ENCODE assay signal across 8 cellular contexts in the genomic region with DNA sequence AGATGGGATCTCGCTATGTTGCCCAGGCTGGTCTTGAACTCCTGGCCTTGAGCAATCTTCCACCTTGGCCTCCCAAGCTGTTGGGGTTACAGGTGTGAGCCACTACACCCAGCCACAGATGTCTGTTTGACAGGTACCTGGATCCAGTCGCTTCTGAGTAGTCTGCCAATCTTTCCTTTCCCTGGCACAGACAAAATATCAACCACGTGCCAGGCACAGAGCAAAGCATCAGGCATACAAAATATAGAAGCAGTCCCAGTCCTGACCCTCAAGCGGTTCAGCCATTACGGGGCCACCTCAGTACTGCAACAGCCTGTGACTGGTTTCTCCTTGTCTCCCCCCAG. TPM values are rescaled to one million over a fixed set of nuclear protein-coding genes. Genes with fewer than 3 reads are reported as not detected.
A peak's percentile ranks its signal among the peaks of the same experiment; 100 is the strongest.
DNase-seq lines count a peak whose midpoint lies in the region; ATAC-seq, FAIRE-seq and TF ChIP-seq lines count a peak whose summit lies in the region.

No MANE protein-coding gene starts in this region.

- peaks cover 69 to 82% (median 78%) of the 10 kb centered on the region in 10 experiments for H3K4me1 ChIP-seq in BLaER1 treated with 17β-estradiol and CSF1 and Interleukin-3, amounts not matched to agents 10 nM and 100 nM
- H3K4me1 ChIP-seq in MM.1S (ENCODE audit: low read length) (peaks cover 19% of the 10 kb centered on the region), endothelial cell of umbilical vein (ENCODE audit: control insufficient read depth, extremely low read depth, insufficient read depth, low read length) (peaks cover 22% of the 10 kb centered on the region)

- H3K9me3 Mint-ChIP-seq in neural crest cell, result no peaks in the 10 kb centered on the region

- intact Hi-C loops in endothelial cell of umbilical vein (cut with micrococcal nuclease), result no loop called here

- peaks cover 55% of the 10 kb centered on the region for H3K4me1 Mint-ChIP-seq in neural crest cell

- H2AFZ ChIP-seq in MM.1S (ENCODE audit: low read length) (no peak overlapping the region), endothelial cell of umbilical vein (ENCODE audit: low read depth, low read length) (no peak overlapping the region)

- no peak for TF ChIP-seq POLR2A in endothelial cell of umbilical vein (IDR thresholded peaks at IDR 0.05; ENCODE audit: low read depth, low read length)

- no peaks in the 10 kb centered on the region for H3K27me3 ChIP-seq in BLaER1 treated with 17β-estradiol and CSF1 and Interleukin-3, amounts not matched to agents 10 nM and 100 nM
- H3K27me3 ChIP-seq in MM.1S (replicated peaks; ENCODE audit: insufficient read depth, low read length) (no peaks in the 10 kb centered on the region), endothelial cell of umbilical vein (ENCODE audit: control insufficient read depth in 2 of 2, insufficient read depth in 2 of 2, low read length in 2 of 2) (no peaks in the 10 kb centered on the region)

- no TSS peak for BruUV-seq in endothelial cell of umbilical vein (replicated peaks; lab: Mats Ljungman, UMichigan)

- H3F3A ChIP-seq in MM.1S (ENCODE audit: insufficient read depth, low read length), result 0 out of 2 replicates have a peak, but pooled peaks cover 7% of the 10 kb centered on the region

- no peaks in the 10 kb centered on the region for H3K9me3 ChIP-seq in BLaER1 treated with 17β-estradiol and CSF1 and Interleukin-3, amounts not matched to agents 10 nM and 100 nM (replicated peaks in 1 of 11)
- H3K9me3 ChIP-seq in MM.1S (replicated peaks; ENCODE audit: insufficient read depth, low read length) (no peaks in the 10 kb centered on the region), endothelial cell of umbilical vein (replicated peaks; ENCODE audit: control insufficient read depth, insufficient read depth, low read length) (no peaks in the 10 kb centered on the region)

- peak overlapping the region in 9 of 11 experiments; percentile 38 to 74 (median 65); a peak in 17 of 22 replicates for H3K27ac ChIP-seq in BLaER1 treated with 17β-estradiol and CSF1 and Interleukin-3, amounts not matched to agents 10 nM and 100 nM
- H3K27ac ChIP-seq in MM.1S (ENCODE audit: low read length) (no peak overlapping the region), endothelial cell of umbilical vein (ENCODE audit: insufficient read depth, low read depth, low read length) (no peak overlapping the region)

- H3K4me2 ChIP-seq in BLaER1 treated with 17β-estradiol and CSF1 and Interleukin-3, amounts not matched to agents 10 nM and 100 nM, result peak overlapping the region; percentile 82 to 98 (median 91)
- peak overlapping the region; percentile 74; the same call in 1 of the 2 replicates for H3K4me2 ChIP-seq in MM.1S (ENCODE audit: low read depth, low read length)
- peak overlapping the region; percentile 88 for H3K4me2 ChIP-seq in endothelial cell of umbilical vein (ENCODE audit: insufficient read depth, low read length)

- H4K20me1 ChIP-seq in BLaER1 treated with 17β-estradiol and CSF1 and Interleukin-3, amounts not matched to agents 10 nM and 100 nM, result peaks cover 82 to 86% (median 85%) of the 10 kb centered on the region in 11 experiments
- peaks cover 74% of the 10 kb centered on the region for H4K20me1 ChIP-seq in MM.1S (ENCODE audit: insufficient read depth, low read length)
- H4K20me1 ChIP-seq in endothelial cell of umbilical vein (replicated peaks; ENCODE audit: control insufficient read depth, extremely low read depth, insufficient read depth, low read length), result peaks cover 25% of the 10 kb centered on the region

- no peak for ATAC-seq in HG03025 (IDR thresholded peaks at IDR 0.05; ENCODE audit: low FRiP score, unreplicated experiment)

- peaks cover 2% of the 10 kb centered on the region for H3K36me3 Mint-ChIP-seq in neural crest cell (ENCODE audit: low read depth)

- no peak for DNase-seq in MM.1S
- no peak for DNase-seq in endothelial cell of umbilical vein (ENCODE audit: low read depth, low spot score)
- no peak for DNase-seq in neural crest cell (ENCODE audit: low read depth, low spot score)
- no peak for DNase-seq in epidermal melanocyte (ENCODE audit: insufficient read length, low spot score)
- DNase-seq in NCI-H69 (lab: John Stamatoyannopoulos, UW), result no peak
- no peak for DNase-seq in SW 1271 (lab: John Stamatoyannopoulos, UW)

- POLR2A ChIA-PET in endothelial cell of umbilical vein (lab: Charles Lee), result no interaction called here

- dilution Hi-C loops in endothelial cell of umbilical vein (cut with MboI; ENCODE audit: extremely low pct_ligation_motif_present, low sequenced_read_pairs), result no loop called here

- CTCF ChIA-PET in endothelial cell of umbilical vein (lab: Charles Lee), result interaction anchor here (0.9 to 6.3 kb wide), 11 partner anchors 11 to 252 kb away, joined by 3 to 62 read pairs (median 6); a partner anchor contains a TSS

- H3K9me1 ChIP-seq in endothelial cell of umbilical vein (replicated peaks; ENCODE audit: control insufficient read depth, extremely low read depth, insufficient read depth, low read length), result no peaks in the 10 kb centered on the region

- H3K9me2 ChIP-seq in MM.1S (replicated peaks; ENCODE audit: insufficient read depth, low read length), result no peaks in the 10 kb centered on the region

- no peak overlapping the region for H3K27ac Mint-ChIP-seq in neural crest cell (ENCODE audit: unreplicated experiment)

- peaks cover 10 to 56% (median 45%) of the 10 kb centered on the region in 11 experiments; a peak in 21 of 22 replicates for H3K36me3 ChIP-seq in BLaER1 treated with 17β-estradiol and CSF1 and Interleukin-3, amounts not matched to agents 10 nM and 100 nM
- H3K36me3 ChIP-seq in MM.1S (replicated peaks; ENCODE audit: insufficient read depth, low read length) (no peaks in the 10 kb centered on the region), endothelial cell of umbilical vein (ENCODE audit: control insufficient read depth in 2 of 2, extremely low read depth in 1 of 2, insufficient read depth in 2 of 2, low read length in 2 of 2) (peaks cover 0 to 5% of the 10 kb centered on the region in 2 experiments)

- TF ChIP-seq CTCF in MM.1S (IDR thresholded peaks at IDR 0.05; ENCODE audit: low read length) (no peak), endothelial cell of umbilical vein (IDR thresholded peaks at IDR 0.05; ENCODE audit: extremely low read depth in 1 of 2, insufficient read depth in 1 of 2, low read depth in 1 of 2, low read length in 2 of 2) (no peak), neural crest cell (conservative IDR thresholded peaks at IDR 0.05) (no peak)

- peak overlapping the region; percentile 33 to 88 (median 67); a peak in 20 of 22 replicates for H3K9ac ChIP-seq in BLaER1 treated with 17β-estradiol and CSF1 and Interleukin-3, amounts not matched to agents 10 nM and 100 nM
- H3K9ac ChIP-seq in MM.1S (ENCODE audit: low read length), result no peak overlapping the region; the same call in 1 of the 2 replicates
- H3K9ac ChIP-seq in endothelial cell of umbilical vein (replicated peaks; ENCODE audit: extremely low read depth, insufficient read depth, low read length), result no peak overlapping the region

- H3K4me3 ChIP-seq in BLaER1 treated with 17β-estradiol and CSF1 and Interleukin-3, amounts not matched to agents 10 nM and 100 nM, result peak overlapping the region in 9 of 10 experiments; percentile 39 to 95 (median 52); a peak in 14 of 20 replicates
- peak overlapping the region; percentile 41; the same call in 1 of the 2 replicates for H3K4me3 ChIP-seq in MM.1S (ENCODE audit: low read length)
- H3K4me3 ChIP-seq in endothelial cell of umbilical vein (replicated peaks in 1 of 3; ENCODE audit: insufficient read depth in 1 of 3, low read depth in 1 of 3, low read length in 3 of 3), result peak overlapping the region in 1 of 3 experiments; percentile 57

- H3K79me2 ChIP-seq in MM.1S (ENCODE audit: low read length), result peaks cover 90% of the 10 kb centered on the region
- H3K79me2 ChIP-seq in endothelial cell of umbilical vein (ENCODE audit: control insufficient read depth, insufficient read depth, low read length), result peaks cover 86% of the 10 kb centered on the region

- no peak for FAIRE-seq in endothelial cell of umbilical vein (lab: Jason Lieb, UNC)

- H3K27me3 Mint-ChIP-seq in neural crest cell (ENCODE audit: low read depth), result no peaks in the 10 kb centered on the region

- H3K4me3 Mint-ChIP-seq in neural crest cell, result peak overlapping the region; percentile 93

TF ChIP-seq in endothelial cell of umbilical vein, 7 proteins besides CTCF, POLR2A, EP300 and RAD21:
- TF ChIP-seq JUN (IDR thresholded peaks at IDR 0.05; ENCODE audit: borderline replicate concordance, insufficient read depth, insufficient read length, low read depth), result no peak
- TF ChIP-seq MYC (IDR thresholded peaks at IDR 0.05; ENCODE audit: low read depth, low read length), result no peak

RNA-seq across cellular contexts. Expression of a gene that starts 3.8 kb away (rescaled TPM):
- 124 and 134 TPM in 2 replicates for total RNA-seq in endothelial cell of umbilical vein
- 40.6 and 46.8 TPM in 2 replicates for polyA plus RNA-seq in endothelial cell of umbilical vein
- polyA plus RNA-seq in endothelial cell of umbilical vein (2011; cell fraction: cytosol; rRNA removed), result 81.9 and 87.1 TPM in 2 replicates
- polyA plus RNA-seq in endothelial cell of umbilical vein (2011; cell fraction: nucleus; rRNA removed), result 53.0 and 54.8 TPM in 2 replicates
- 81.3 and 98.4 TPM in 2 replicates for polyA plus RNA-seq in endothelial cell of umbilical vein (2012)
- polyA minus RNA-seq in endothelial cell of umbilical vein, result 58.4 and 61.1 TPM in 2 replicates
- 37.9 TPM for polyA minus RNA-seq in endothelial cell of umbilical vein (2011; cell fraction: cytosol; rRNA and poly(A)+ RNA removed)
- 17.2 and 19.3 TPM in 2 replicates for polyA minus RNA-seq in endothelial cell of umbilical vein (2011; cell fraction: nucleus; rRNA and poly(A)+ RNA removed)
- 209 and 211 TPM in 2 replicates for total RNA-seq in neural crest cell

RNA-seq across cellular contexts. Expression of a gene that starts 50.9 kb away (rescaled TPM):
- not detected in 2 replicates for total RNA-seq in endothelial cell of umbilical vein
- polyA plus RNA-seq in endothelial cell of umbilical vein, result not detected in 2 replicates
- not detected in 2 replicates for polyA plus RNA-seq in endothelial cell of umbilical vein (2011; cell fraction: cytosol; rRNA removed)
- not detected in 2 replicates for polyA plus RNA-seq in endothelial cell of umbilical vein (2011; cell fraction: nucleus; rRNA removed)
- polyA plus RNA-seq in endothelial cell of umbilical vein (2012), result not detected in 2 replicates
- not detected in 2 replicates for polyA minus RNA-seq in endothelial cell of umbilical vein
- polyA minus RNA-seq in endothelial cell of umbilical vein (2011; cell fraction: cytosol; rRNA and poly(A)+ RNA removed), result not detected
- polyA minus RNA-seq in endothelial cell of umbilical vein (2011; cell fraction: nucleus; rRNA and poly(A)+ RNA removed), result not detected in 2 replicates
- total RNA-seq in neural crest cell, result not detected in 2 replicates

RNA-seq across cellular contexts. Expression of a gene that starts 58.2 kb away (rescaled TPM):
- 61.5 and 62.9 TPM in 2 replicates for total RNA-seq in endothelial cell of umbilical vein
- 64.3 and 82.5 TPM in 2 replicates for polyA plus RNA-seq in endothelial cell of umbilical vein
- 31.1 and 39.1 TPM in 2 replicates for polyA plus RNA-seq in endothelial cell of umbilical vein (2011; cell fraction: cytosol; rRNA removed)
- polyA plus RNA-seq in endothelial cell of umbilical vein (2011; cell fraction: nucleus; rRNA removed), result 88.2 and 102 TPM in 2 replicates
- polyA plus RNA-seq in endothelial cell of umbilical vein (2012), result 52.7 and 53.2 TPM in 2 replicates
- polyA minus RNA-seq in endothelial cell of umbilical vein, result 27.7 and 30.8 TPM in 2 replicates
- polyA minus RNA-seq in endothelial cell of umbilical vein (2011; cell fraction: cytosol; rRNA and poly(A)+ RNA removed), result 62.2 TPM
- polyA minus RNA-seq in endothelial cell of umbilical vein (2011; cell fraction: nucleus; rRNA and poly(A)+ RNA removed), result 20.3 and 39.5 TPM in 2 replicates
- 95.9 and 97.6 TPM in 2 replicates for total RNA-seq in neural crest cell

Comparison
In these comparisons a context has a peak if more than half of its experiments do, and no peak if none do; other contexts are left out.
1. H3K27ac ChIP-seq: peak in BLaER1 treated with 17β-estradiol and CSF1 and Interleukin-3, amounts not matched to agents 10 nM and 100 nM (9 of 11); none in MM.1S (single experiment) and endothelial cell of umbilical vein (single experiment).
2. H3K9ac ChIP-seq: peak in BLaER1 treated with 17β-estradiol and CSF1 and Interleukin-3, amounts not matched to agents 10 nM and 100 nM (11 of 11); none in MM.1S (single experiment) and endothelial cell of umbilical vein (single experiment).
3. Peak in every context shown above with its lines, with median percentiles within 50 percentile points of each other: H3K4me2 ChIP-seq.